ENCODE assay signal across 17 cellular contexts in the genomic region with DNA sequence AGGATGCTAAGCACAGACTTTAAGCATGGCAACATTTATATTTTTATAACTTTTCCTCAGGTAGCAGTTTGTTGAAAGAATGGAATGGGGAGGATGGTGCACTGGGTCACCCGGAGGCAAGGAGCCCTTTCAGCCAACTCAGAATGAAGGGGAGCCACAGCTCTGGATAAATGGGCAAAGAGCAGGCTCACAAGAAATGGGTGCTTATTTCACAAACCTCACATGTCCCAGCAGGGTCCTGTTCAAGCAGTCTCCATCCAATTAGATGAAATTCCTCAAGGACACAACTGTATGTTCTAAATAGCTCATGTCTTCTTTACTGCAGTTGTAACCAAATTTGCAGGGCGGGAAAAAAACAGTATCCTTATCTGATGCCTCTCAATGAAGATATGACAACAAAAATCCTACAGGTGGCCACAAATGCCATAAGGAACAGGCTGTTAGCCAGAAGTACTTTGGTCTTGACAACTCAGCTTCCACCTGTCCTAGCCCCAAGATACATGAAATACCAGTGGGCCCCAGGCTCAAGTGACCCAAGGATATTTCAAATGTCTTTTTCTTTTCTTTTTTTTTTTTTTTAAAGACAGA. TPM values are rescaled to one million over a fixed set of nuclear protein-coding genes. Genes with fewer than 3 reads are reported as not detected.
A peak's percentile ranks its signal among the peaks of the same experiment; 100 is the strongest.
DNase-seq lines count a peak whose midpoint lies in the region; ATAC-seq and TF ChIP-seq lines count a peak whose summit lies in the region.
"Had no signal": no experiment of that assay in that cellular context is flagged by ENCODE, and none has a peak within 500 bp of the region (broad histone marks: within the 10 kb centered on the region; RNA-seq: fewer than 3 reads in every experiment).

No MANE protein-coding gene starts in this region.

- H3K4me3 ChIP-seq in lower lobe of right lung = no peak overlapping the region
- H3K4me3 ChIP-seq: A549, tibial artery had no signal

- no peaks in the 10 kb centered on the region for H3K36me3 ChIP-seq in lower lobe of right lung
- H3K36me3 ChIP-seq: tibial artery had no signal

- TF ChIP-seq CTCF in WTC11 (IDR thresholded peaks at IDR 0.05) (no peak), lower lobe of right lung (IDR thresholded peaks at IDR 0.05) (no peak), type B pancreatic cell (conservative IDR thresholded peaks at IDR 0.05) (no peak)

- H3K4me1 ChIP-seq in lower lobe of right lung = peaks cover 71% of the 10 kb centered on the region

- H3K27ac Mint-ChIP-seq in activated naive CD4-positive, alpha-beta T cell treated with anti-CD3 and anti-CD28 coated beads, Interleukin-2, amount 10 ng/mL, durations not matched to agents 7 days and 5 days = peak overlapping the region; percentile 8
- H3K27ac Mint-ChIP-seq in WTC11 (peak overlapping the region; percentile 89), type B pancreatic cell (peak overlapping the region; percentile 34)

- no peaks in the 10 kb centered on the region for H3K27me3 Mint-ChIP-seq in activated naive CD4-positive, alpha-beta T cell treated with anti-CD3 and anti-CD28 coated beads, Interleukin-2, amount 10 ng/mL, durations not matched to agents 7 days and 5 days
- H3K27me3 Mint-ChIP-seq in WTC11 (ENCODE audit: low read depth) = no peaks in the 10 kb centered on the region
- H3K27me3 Mint-ChIP-seq in type B pancreatic cell = no peaks in the 10 kb centered on the region

- peaks cover 63% of the 10 kb centered on the region for H3K4me1 Mint-ChIP-seq in activated naive CD4-positive, alpha-beta T cell treated with anti-CD3 and anti-CD28 coated beads, Interleukin-2, amount 10 ng/mL, durations not matched to agents 7 days and 5 days
- H3K4me1 Mint-ChIP-seq in WTC11 = peaks cover 43% of the 10 kb centered on the region
- peaks cover 39% of the 10 kb centered on the region for H3K4me1 Mint-ChIP-seq in type B pancreatic cell (ENCODE audit: unreplicated experiment)

- CTCF ChIA-PET in activated naive CD4-positive, alpha-beta T cell treated with anti-CD3 and anti-CD28 coated beads, Interleukin-2, amount 10 ng/mL, durations not matched to agents 7 days and 5 days (lab: Charles Lee) = no interaction called here
- CTCF ChIA-PET in WTC11 (lab: Charles Lee) = interaction anchor here (1.3 kb wide), 1 partner anchor 119 kb away, joined by 3 read pairs; no protein-coding TSS in a partner anchor

- ATAC-seq in WTC11 = no peak
- ATAC-seq in lower lobe of right lung = no peak
- ATAC-seq in activated CD4-positive, CD25-positive, alpha-beta regulatory T cell treated with anti-CD3 and anti-CD28 coated beads, Interleukin-2, amount 50 U/mL, for 24 hours = no peak
- ATAC-seq: A549, foreskin keratinocyte, HCT116, left lobe of liver had no signal

- peak overlapping the region; percentile 85 for H3K27ac ChIP-seq in lower lobe of right lung
- H3K27ac ChIP-seq: A549, foreskin keratinocyte, tibial artery, VCaP had no signal

- no peaks in the 10 kb centered on the region for H3K9me3 Mint-ChIP-seq in activated naive CD4-positive, alpha-beta T cell treated with anti-CD3 and anti-CD28 coated beads, Interleukin-2, amount 10 ng/mL, durations not matched to agents 7 days and 5 days
- H3K9me3 Mint-ChIP-seq in WTC11 (no peaks in the 10 kb centered on the region), type B pancreatic cell (no peaks in the 10 kb centered on the region)

- no peak overlapping the region for H3K4me3 Mint-ChIP-seq in activated naive CD4-positive, alpha-beta T cell treated with anti-CD3 and anti-CD28 coated beads, Interleukin-2, amount 10 ng/mL, durations not matched to agents 7 days and 5 days
- no peak overlapping the region for H3K4me3 Mint-ChIP-seq in WTC11
- no peak overlapping the region for H3K4me3 Mint-ChIP-seq in type B pancreatic cell

- no peaks in the 10 kb centered on the region for H3K27me3 ChIP-seq in lower lobe of right lung (ENCODE audit: low read depth)
- H3K27me3 ChIP-seq: foreskin keratinocyte, tibial artery had no signal

- DNase-seq in activated naive CD4-positive, alpha-beta T cell treated with anti-CD3 and anti-CD28 coated beads, Interleukin-2, amount 10 ng/mL, durations not matched to agents 7 days and 5 days = no peak
- no peak for DNase-seq in activated naive CD4-positive, alpha-beta T cell treated with anti-CD3 and anti-CD28 coated beads, Interleukin-2, amount 50 U/mL, for 16 hours
- no peak for DNase-seq in WTC11 (ENCODE audit: low spot score)
- no peak for DNase-seq in lower lobe of right lung
- no peak for DNase-seq in type B pancreatic cell (ENCODE audit: extremely low spot score, unreplicated experiment)
- no peak for DNase-seq in NCI-H526 treated with DMSO at 0.1 percent for 48 hours (lab: John Stamatoyannopoulos, UW)
- DNase-seq in NCI-H82 (lab: John Stamatoyannopoulos, UW) = no peak
- DNase-seq: anterior cingulate cortex, DND-41, foreskin keratinocyte, NCI-H1436 treated with DMSO at 0.1 percent for 48 hours, tibial artery had no signal

- peaks cover 25% of the 10 kb centered on the region for H3K36me3 Mint-ChIP-seq in activated naive CD4-positive, alpha-beta T cell treated with anti-CD3 and anti-CD28 coated beads, Interleukin-2, amount 10 ng/mL, durations not matched to agents 7 days and 5 days
- H3K36me3 Mint-ChIP-seq in WTC11 = no peaks in the 10 kb centered on the region
- peaks cover 5% of the 10 kb centered on the region for H3K36me3 Mint-ChIP-seq in type B pancreatic cell

- POLR2A ChIA-PET in WTC11 (lab: Charles Lee) = no interaction called here

- intact Hi-C loops in lower lobe of right lung (cut with DNase I) = no loop called here

- no peaks in the 10 kb centered on the region for H3K9me3 ChIP-seq in lower lobe of right lung
- H3K9me3 ChIP-seq: A549, tibial artery had no signal

TF ChIP-seq in WTC11, 78 proteins besides CTCF, POLR2A, EP300 and RAD21:
- TF ChIP-seq PRRX2 (CRISPR knock-in tag; IDR thresholded peaks at IDR 0.05) (no peak), ZNF423 (CRISPR knock-in tag; IDR thresholded peaks at IDR 0.05) (no peak), KAT7 (CRISPR knock-in tag; IDR thresholded peaks at IDR 0.05; ENCODE audit: borderline replicate concordance) (no peak), ZNF416 (CRISPR knock-in tag; IDR thresholded peaks at IDR 0.05) (no peak), NFE2L1 (CRISPR knock-in tag; IDR thresholded peaks at IDR 0.05) (no peak), ETV6 (CRISPR knock-in tag; IDR thresholded peaks at IDR 0.05) (no peak), FOXP1 (CRISPR knock-in tag; IDR thresholded peaks at IDR 0.05; ENCODE audit: borderline replicate concordance) (no peak)
- TF ChIP-seq, protein P1, sequence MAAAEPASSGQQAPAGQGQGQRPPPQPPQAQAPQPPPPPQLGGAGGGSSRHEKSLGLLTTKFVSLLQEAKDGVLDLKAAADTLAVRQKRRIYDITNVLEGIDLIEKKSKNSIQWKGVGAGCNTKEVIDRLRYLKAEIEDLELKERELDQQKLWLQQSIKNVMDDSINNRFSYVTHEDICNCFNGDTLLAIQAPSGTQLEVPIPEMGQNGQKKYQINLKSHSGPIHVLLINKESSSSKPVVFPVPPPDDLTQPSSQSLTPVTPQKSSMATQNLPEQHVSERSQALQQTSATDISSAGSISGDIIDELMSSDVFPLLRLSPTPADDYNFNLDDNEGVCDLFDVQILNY (CRISPR knock-in tag; IDR thresholded peaks at IDR 0.05) = no peak
- TF ChIP-seq, protein P2, sequence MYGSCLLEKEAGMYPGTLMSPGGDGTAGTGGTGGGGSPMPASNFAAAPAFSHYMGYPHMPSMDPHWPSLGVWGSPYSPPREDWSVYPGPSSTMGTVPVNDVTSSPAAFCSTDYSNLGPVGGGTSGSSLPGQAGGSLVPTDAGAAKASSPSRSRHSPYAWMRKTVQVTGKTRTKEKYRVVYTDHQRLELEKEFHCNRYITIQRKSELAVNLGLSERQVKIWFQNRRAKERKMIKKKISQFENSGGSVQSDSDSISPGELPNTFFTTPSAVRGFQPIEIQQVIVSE (CRISPR knock-in tag; IDR thresholded peaks at IDR 0.05; ENCODE audit: borderline replicate concordance) = no peak
- TF ChIP-seq, protein P3, sequence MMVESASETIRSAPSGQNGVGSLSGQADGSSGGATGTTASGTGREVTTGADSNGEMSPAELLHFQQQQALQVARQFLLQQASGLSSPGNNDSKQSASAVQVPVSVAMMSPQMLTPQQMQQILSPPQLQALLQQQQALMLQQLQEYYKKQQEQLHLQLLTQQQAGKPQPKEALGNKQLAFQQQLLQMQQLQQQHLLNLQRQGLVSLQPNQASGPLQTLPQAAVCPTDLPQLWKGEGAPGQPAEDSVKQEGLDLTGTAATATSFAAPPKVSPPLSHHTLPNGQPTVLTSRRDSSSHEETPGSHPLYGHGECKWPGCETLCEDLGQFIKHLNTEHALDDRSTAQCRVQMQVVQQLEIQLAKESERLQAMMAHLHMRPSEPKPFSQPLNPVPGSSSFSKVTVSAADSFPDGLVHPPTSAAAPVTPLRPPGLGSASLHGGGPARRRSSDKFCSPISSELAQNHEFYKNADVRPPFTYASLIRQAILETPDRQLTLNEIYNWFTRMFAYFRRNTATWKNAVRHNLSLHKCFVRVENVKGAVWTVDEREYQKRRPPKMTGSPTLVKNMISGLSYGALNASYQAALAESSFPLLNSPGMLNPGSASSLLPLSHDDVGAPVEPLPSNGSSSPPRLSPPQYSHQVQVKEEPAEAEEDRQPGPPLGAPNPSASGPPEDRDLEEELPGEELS (CRISPR knock-in tag; IDR thresholded peaks at IDR 0.05) = no peak
- TF ChIP-seq, protein P4, sequence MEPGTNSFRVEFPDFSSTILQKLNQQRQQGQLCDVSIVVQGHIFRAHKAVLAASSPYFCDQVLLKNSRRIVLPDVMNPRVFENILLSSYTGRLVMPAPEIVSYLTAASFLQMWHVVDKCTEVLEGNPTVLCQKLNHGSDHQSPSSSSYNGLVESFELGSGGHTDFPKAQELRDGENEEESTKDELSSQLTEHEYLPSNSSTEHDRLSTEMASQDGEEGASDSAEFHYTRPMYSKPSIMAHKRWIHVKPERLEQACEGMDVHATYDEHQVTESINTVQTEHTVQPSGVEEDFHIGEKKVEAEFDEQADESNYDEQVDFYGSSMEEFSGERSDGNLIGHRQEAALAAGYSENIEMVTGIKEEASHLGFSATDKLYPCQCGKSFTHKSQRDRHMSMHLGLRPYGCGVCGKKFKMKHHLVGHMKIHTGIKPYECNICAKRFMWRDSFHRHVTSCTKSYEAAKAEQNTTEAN (CRISPR knock-in tag; IDR thresholded peaks at IDR 0.05) = no peak
- TF ChIP-seq, protein P5, sequence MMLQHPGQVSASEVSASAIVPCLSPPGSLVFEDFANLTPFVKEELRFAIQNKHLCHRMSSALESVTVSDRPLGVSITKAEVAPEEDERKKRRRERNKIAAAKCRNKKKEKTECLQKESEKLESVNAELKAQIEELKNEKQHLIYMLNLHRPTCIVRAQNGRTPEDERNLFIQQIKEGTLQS (CRISPR knock-in tag; conservative IDR thresholded peaks at IDR 0.05) = no peak

RNA-seq across cellular contexts. Expression of a gene that starts 48.2 kb away (rescaled TPM):
- total RNA-seq in WTC11 (2021) (87.4 to 95.9 TPM (median 91.9 TPM) in 3 replicates), lower lobe of right lung (146 TPM), type B pancreatic cell (ENCODE audit: low replicate concordance) (112 and 130 TPM in 2 replicates)

Comparison
In these comparisons a context has a peak if more than half of its experiments do, and no peak if none do; other contexts are left out.
1. H3K27ac Mint-ChIP-seq: peak in every context shown above with its lines; median percentile 89 in WTC11; 34 in type B pancreatic cell; 8 in activated naive CD4-positive, alpha-beta T cell treated with anti-CD3 and anti-CD28 coated beads, Interleukin-2, amount 10 ng/mL, durations not matched to agents 7 days and 5 days.